In genomic region chr3:38247366-38248035, GRCh38 we compare ENCODE assay signal across 10 cellular contexts. TPM values are rescaled to one million over a fixed set of nuclear protein-coding genes. Genes with fewer than 3 reads are reported as not detected.
DNase-seq lines count a peak whose midpoint lies in the region; ATAC-seq and TF ChIP-seq lines count a peak whose summit lies in the region.
"Had no signal": no experiment of that assay in that cellular context is flagged by ENCODE, and none has a peak within 500 bp of the region (broad histone marks: within the 10 kb centered on the region; RNA-seq: fewer than 3 reads in every experiment).

No MANE protein-coding gene starts in this region.

- peaks cover 51% of the 10 kb centered on the region for H3K36me3 Mint-ChIP-seq in endodermal cell (ENCODE audit: low read depth)

- H3K27ac ChIP-seq in endodermal cell (ENCODE audit: low read depth, low read length) = no peak overlapping the region
- H3K27ac ChIP-seq: ovary had no signal

- ATAC-seq in GM18870 (IDR thresholded peaks at IDR 0.05; ENCODE audit: unreplicated experiment) = no peak
- no peak for ATAC-seq in HG03097 (IDR thresholded peaks at IDR 0.05; ENCODE audit: low FRiP score, unreplicated experiment)
- ATAC-seq: activated T-cell treated with anti-CD3 and anti-CD28 coated beads, Interleukin-2, amount 50 U/mL, for 4 hours had no signal

- peak overlapping the region; percentile 44 for H3K27ac Mint-ChIP-seq in endodermal cell

- H3K27me3 Mint-ChIP-seq in endodermal cell (ENCODE audit: insufficient read depth) = no peaks in the 10 kb centered on the region

- no peak overlapping the region for H3K4me3 Mint-ChIP-seq in endodermal cell
- H3K4me3 Mint-ChIP-seq: activated T-cell treated with anti-CD3 and anti-CD28 coated beads, Interleukin-2, amount 50 U/mL, for 4 hours had no signal

- DNase-seq in Caki2 (ENCODE audit: low read depth) (peak; percentile 65), NCI-H226 (peak; percentile 52), endodermal cell (no peak), midbrain (lab: John Stamatoyannopoulos, UW) (peak; percentile 8), ureter (ENCODE audit: low spot score) (no peak), mucosa of gallbladder (ENCODE audit: low spot score) (no peak)
- DNase-seq: activated T-cell treated with anti-CD3 and anti-CD28 coated beads, Interleukin-2, amount 50 U/mL, for 4 hours; ovary had no signal

- no peak overlapping the region for H3K9ac ChIP-seq in endodermal cell (ENCODE audit: extremely low read depth, low read length, poor library complexity, severe bottlenecking)

- in situ Hi-C loops in Caki2 (cut with HindIII; ENCODE audit: low pct_unique_long_range_greater_than_20kb, low sequenced_read_pairs) = no loop called here

- H3K27me3 ChIP-seq in endodermal cell (ENCODE audit: control insufficient read depth, insufficient read depth, low read length, poor library complexity, severe bottlenecking) = no peaks in the 10 kb centered on the region
- H3K27me3 ChIP-seq: ovary had no signal

- no peak overlapping the region for H3K4me3 ChIP-seq in endodermal cell (ENCODE audit: low read length)
- H3K4me3 ChIP-seq: ovary had no signal

- peaks cover 71% of the 10 kb centered on the region for H3K36me3 ChIP-seq in endodermal cell (ENCODE audit: control insufficient read depth, insufficient read depth, low read length)
- H3K36me3 ChIP-seq: ovary had no signal

- no peaks in the 10 kb centered on the region for H3K4me1 ChIP-seq in endodermal cell (ENCODE audit: control insufficient read depth, insufficient read depth, low read length)

- H3K9me3 Mint-ChIP-seq in endodermal cell = no peaks in the 10 kb centered on the region
- H3K9me3 Mint-ChIP-seq: activated T-cell treated with anti-CD3 and anti-CD28 coated beads, Interleukin-2, amount 50 U/mL, for 4 hours had no signal

- no peaks in the 10 kb centered on the region for H3K4me1 Mint-ChIP-seq in endodermal cell

- TF ChIP-seq CTCF in endodermal cell (conservative IDR thresholded peaks at IDR 0.05) = no peak

- H3K9me3 ChIP-seq in endodermal cell (ENCODE audit: control insufficient read depth, low read length) = no peaks in the 10 kb centered on the region
- H3K9me3 ChIP-seq: ovary had no signal

RNA-seq across cellular contexts. Expression of gene SLC22A13, which starts 18.1 kb away (rescaled TPM):
- not detected in 2 replicates for total RNA-seq in Caki2 (2014; rRNA removed; shearing (Covaris generic); ENCODE audit: low replicate concordance)
- total RNA-seq in endodermal cell = under 1 TPM; 0.13 to 0.33 TPM
- not detected for polyA plus RNA-seq in endodermal cell (2013, experiment 1 of 2)
- polyA plus RNA-seq in endodermal cell (2013, experiment 2 of 2) = not detected
- 0.68 TPM for total RNA-seq in ureter
- total RNA-seq in mucosa of gallbladder = 0.95 TPM
- polyA plus RNA-seq: ovary had no signal

RNA-seq across cellular contexts. Expression of gene SLC22A14, which starts 34.6 kb away (rescaled TPM):
- not detected in 2 replicates for total RNA-seq in Caki2 (2014; rRNA removed; shearing (Covaris generic); ENCODE audit: low replicate concordance)
- total RNA-seq in endodermal cell = under 1 TPM in 1 of 2 donors, not detected in 1; 0.20 TPM
- polyA plus RNA-seq in endodermal cell (2013, experiment 1 of 2) = not detected
- polyA plus RNA-seq in endodermal cell (2013, experiment 2 of 2) = not detected
- total RNA-seq in ureter = not detected
- 0.46 TPM for total RNA-seq in mucosa of gallbladder
- total RNA-seq: activated T-cell treated with anti-CD3 and anti-CD28 coated beads, Interleukin-2, amount 50 U/mL, for 4 hours had no signal

Comparison
In these comparisons a context has a peak if more than half of its experiments do, and no peak if none do; other contexts are left out.
1. DNase-seq: peak in Caki2 (single experiment), NCI-H226 (single experiment) and midbrain (single experiment); none in endodermal cell (single experiment), ureter (single experiment) and mucosa of gallbladder (single experiment).